25 cellular contexts compared by ENCODE assay signal in the genomic region with DNA sequence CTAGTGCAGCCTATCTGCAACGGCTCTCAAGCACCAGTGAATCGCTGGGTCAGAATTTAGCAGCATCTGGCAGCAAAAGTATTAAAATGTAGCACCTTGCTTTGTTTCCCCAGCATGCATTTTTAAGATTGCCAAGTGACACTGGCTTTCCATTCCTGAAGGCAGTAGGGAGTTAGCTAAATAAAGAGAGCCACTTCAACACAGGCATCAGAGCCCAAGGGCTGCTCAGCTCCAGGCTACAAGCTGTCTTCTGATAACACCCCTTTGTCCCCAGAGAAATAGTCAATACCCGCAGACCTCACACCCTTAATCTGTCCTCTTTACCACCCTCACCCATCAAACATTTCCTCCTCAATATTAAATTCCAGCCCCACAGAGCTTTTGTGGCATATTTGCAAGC. TPM values are rescaled to one million over a fixed set of nuclear protein-coding genes. Genes with fewer than 3 reads are reported as not detected.
"Had no signal": no experiment of that assay in that cellular context is flagged by ENCODE, and none has a peak within 500 bp of the region (broad histone marks: within the 10 kb centered on the region; RNA-seq: fewer than 3 reads in every experiment).

No MANE protein-coding gene starts in this region.

- H3K27ac ChIP-seq: esophagus squamous epithelium, gastroesophageal sphincter, hepatocyte, neural progenitor cell, ovary, right lobe of liver, spleen, stomach, thoracic aorta, transverse colon had no signal

- H3K4me1 ChIP-seq: gastroesophageal sphincter, right lobe of liver, spleen, stomach, transverse colon had no signal

- DNase-seq: cerebellar nuclear complex; effector memory CD8-positive, alpha-beta T cell; esophagus squamous epithelium; foreskin fibroblast; glutamatergic neuron; kidney; left colon; mammary epithelial cell; mucosa of descending colon; nucleus accumbens; ovary; right lobe of liver; spleen; stimulated activated CD4-positive, alpha-beta T cell treated with anti-CD3 and anti-CD28 coated beads, Interleukin-2, amount 100 ng/mL, for 24 hours; stimulated activated CD4-positive, alpha-beta T cell treated with anti-CD3 and anti-CD28 coated beads, Interleukin-4, amount 100 ng/mL, for 4 hours; stimulated activated naive CD4-positive, alpha-beta T cell; stomach; substantia nigra; transverse colon had no signal

- H3K36me3 ChIP-seq: esophagus squamous epithelium, gastroesophageal sphincter, neural progenitor cell, ovary, right lobe of liver, spleen, stomach, thoracic aorta, transverse colon had no signal

- H3K4me2 ChIP-seq: hepatocyte, neural progenitor cell had no signal

- H3K9me3 ChIP-seq: esophagus squamous epithelium, mucosa of descending colon, right lobe of liver, transverse colon had no signal

- H3K9ac ChIP-seq: neural progenitor cell had no signal

- ATAC-seq: effector memory CD8-positive, alpha-beta T cell; gastroesophageal sphincter; left colon; mucosa of descending colon; naive thymus-derived CD8-positive, alpha-beta T cell; right lobe of liver had no signal

- H3K4me3 ChIP-seq: esophagus squamous epithelium, gastroesophageal sphincter, hepatocyte, mucosa of descending colon, neural progenitor cell, ovary, right lobe of liver, spleen, stomach, thoracic aorta, transverse colon had no signal

- H3K27ac Mint-ChIP-seq: dendritic cell treated with granulocyte-macrophage colony-stimulating factor and Interleukin-4, amounts not matched to agents 40 ng/mL and 50 ng/mL, for 4 days; effector memory CD8-positive, alpha-beta T cell; naive thymus-derived CD8-positive, alpha-beta T cell; neural progenitor cell had no signal

- H3K27me3 ChIP-seq: esophagus squamous epithelium, hepatocyte, neural progenitor cell, ovary, right lobe of liver had no signal

- H3K9me3 Mint-ChIP-seq: dendritic cell treated with granulocyte-macrophage colony-stimulating factor and Interleukin-4, amounts not matched to agents 40 ng/mL and 50 ng/mL, for 4 days had no signal

- H3K4me3 Mint-ChIP-seq: dendritic cell treated with granulocyte-macrophage colony-stimulating factor and Interleukin-4, amounts not matched to agents 40 ng/mL and 50 ng/mL, for 4 days; effector memory CD8-positive, alpha-beta T cell; naive thymus-derived CD8-positive, alpha-beta T cell; neural progenitor cell had no signal

- H3K4me1 Mint-ChIP-seq: naive thymus-derived CD8-positive, alpha-beta T cell had no signal

RNA-seq across cellular contexts. Expression of gene MDFI, which starts 19.7 kb away (rescaled TPM):
- total RNA-seq: naive thymus-derived CD8-positive, alpha-beta T cell had no signal
- polyA plus RNA-seq: naive thymus-derived CD8-positive, alpha-beta T cell had no signal
